6 cellular contexts compared by ENCODE assay signal in genomic region chr5:1079961-1080360, GRCh38.
"Had no signal": no experiment of that assay in that cellular context is flagged by ENCODE, and none has a peak within 500 bp of the region (broad histone marks: within the 10 kb centered on the region; RNA-seq: fewer than 3 reads in every experiment).

No MANE protein-coding gene starts in this region.

- H3K4me2 ChIP-seq: KMS-11 had no signal

- H3K27ac ChIP-seq: HL-60, KMS-11 had no signal

- DNase-seq: IMR-90, KG1 had no signal

- H3K4me3 ChIP-seq: K562 had no signal

- H3K9ac ChIP-seq: KMS-11 had no signal

- FAIRE-seq: HTR-8/SVneo, K562 had no signal
